ENCODE assay signal across 10 cellular contexts in genomic region chr3:139676634-139677197, GRCh38. TPM values are rescaled to one million over a fixed set of nuclear protein-coding genes. Genes with fewer than 3 reads are reported as not detected.
DNase-seq lines count a peak whose midpoint lies in the region; ATAC-seq, FAIRE-seq and TF ChIP-seq lines count a peak whose summit lies in the region.
"Had no signal": no experiment of that assay in that cellular context is flagged by ENCODE, and none has a peak within 500 bp of the region (broad histone marks: within the 10 kb centered on the region; RNA-seq: fewer than 3 reads in every experiment).

No MANE protein-coding gene starts in this region.

- no peaks in the 10 kb centered on the region for H3K9me3 Mint-ChIP-seq in activated T-cell treated with anti-CD3 and anti-CD28 coated beads, Interleukin-2, amount 50 U/mL, for 72 hours
- H3K9me3 Mint-ChIP-seq in activated CD8-positive, alpha-beta T cell treated with anti-CD3 and anti-CD28 coated beads for 36 hours = no peaks in the 10 kb centered on the region

- no peak for FAIRE-seq in HepG2 (lab: Jason Lieb, UNC)

- H3K4me3 ChIP-seq in HepG2 (replicated peaks in 1 of 3; ENCODE audit: insufficient read depth in 1 of 3, low read depth in 2 of 3, low read length in 3 of 3) (peak overlapping the region; percentile 73 to 84 (median 73)), thoracic aorta (peak overlapping the region; percentile 95)

- BruUV-seq in HepG2 (replicated peaks; lab: Mats Ljungman, UMichigan) = TSS peak; percentile 50

- TF ChIP-seq EP300 in HepG2 (IDR thresholded peaks at IDR 0.05; ENCODE audit: low read depth in 2 of 2, low read length in 2 of 2) = no peak
- TF ChIP-seq EP300 in HepG2 (CRISPR knock-in tag; IDR thresholded peaks at IDR 0.05; ENCODE audit: borderline replicate concordance) = no peak

- DNase-seq in activated T-cell treated with anti-CD3 and anti-CD28 coated beads, Interleukin-2, amount 50 U/mL, for 72 hours = no peak
- DNase-seq in activated T-cell treated with anti-CD3 and anti-CD28 coated beads for 4 hours (no peak), HepG2 (ENCODE audit: low spot score) (no peak), thoracic aorta (ENCODE audit: low spot score) (no peak), posterior cingulate gyrus (no peak)
- DNase-seq in activated CD8-positive, alpha-beta T cell treated with anti-CD3 and anti-CD28 coated beads for 36 hours = no peak
- DNase-seq: BE2C had no signal

- TF ChIP-seq RAD21 in HepG2 (CRISPR knock-in tag; IDR thresholded peaks at IDR 0.05) = no peak

- H3K27me3 ChIP-seq in HepG2 (ENCODE audit: control insufficient read depth in 1 of 2, insufficient read depth in 2 of 2, low read length in 2 of 2) = no peaks in the 10 kb centered on the region
- no peaks in the 10 kb centered on the region for H3K27me3 ChIP-seq in thoracic aorta (replicated peaks; ENCODE audit: insufficient read depth)
- H3K27me3 ChIP-seq: BE2C had no signal

- no peaks in the 10 kb centered on the region for H4K20me1 ChIP-seq in HepG2 (ENCODE audit: insufficient read depth, low read length)

- intact Hi-C loops in activated CD8-positive, alpha-beta T cell treated with anti-CD3 and anti-CD28 coated beads for 36 hours (cut with micrococcal nuclease) = no loop called here
- intact Hi-C loops in HepG2 (cut with micrococcal nuclease; ENCODE audit: unreplicated experiment) (loop anchor here (1.0 kb wide), 1 partner anchor 22 kb away; no protein-coding TSS in a partner anchor), posterior cingulate gyrus (cut with DNase I) (no loop called here)

- in situ Hi-C loops in HepG2 (cut with HindIII; ENCODE audit: extremely low pct_ligation_motif_present, low pct_unique_long_range_greater_than_20kb) = no loop called here

- H3K9ac ChIP-seq in HepG2 (ENCODE audit: insufficient read depth, low read depth, low read length) = peak overlapping the region; percentile 58

- peaks cover 5% of the 10 kb centered on the region for H3K27me3 Mint-ChIP-seq in activated T-cell treated with anti-CD3 and anti-CD28 coated beads, Interleukin-2, amount 50 U/mL, for 72 hours (ENCODE audit: low read depth)
- H3K27me3 Mint-ChIP-seq in activated CD8-positive, alpha-beta T cell treated with anti-CD3 and anti-CD28 coated beads for 36 hours = peaks cover 8% of the 10 kb centered on the region

- TF ChIP-seq POLR2A in HepG2 (IDR thresholded peaks at IDR 0.05; ENCODE audit: insufficient read depth in 1 of 2, low read depth in 2 of 2, low read length in 2 of 2) = no peak

- H3K9me3 ChIP-seq in HepG2 (ENCODE audit: low read length) = no peaks in the 10 kb centered on the region
- H3K9me3 ChIP-seq in thoracic aorta = no peaks in the 10 kb centered on the region
- H3K9me3 ChIP-seq: BE2C had no signal

- peak overlapping the region; percentile 82 to 86 for H3K4me3 Mint-ChIP-seq in activated T-cell treated with anti-CD3 and anti-CD28 coated beads, Interleukin-2, amount 50 U/mL, for 72 hours
- H3K4me3 Mint-ChIP-seq in activated CD8-positive, alpha-beta T cell treated with anti-CD3 and anti-CD28 coated beads for 36 hours = peak overlapping the region; percentile 76

- H3K4me1 Mint-ChIP-seq in activated T-cell treated with anti-CD3 and anti-CD28 coated beads, Interleukin-2, amount 50 U/mL, for 72 hours (ENCODE audit: low read depth) = peaks cover 14% of the 10 kb centered on the region
- peaks cover 7% of the 10 kb centered on the region for H3K4me1 Mint-ChIP-seq in activated CD8-positive, alpha-beta T cell treated with anti-CD3 and anti-CD28 coated beads for 36 hours (ENCODE audit: low read depth)

- 45% methylated on average over 5 of the region's 5 CpGs for WGBS in HepG2 (ENCODE audit: low lambda C conversion rate)

- H3K4me2 ChIP-seq in HepG2 (ENCODE audit: low read depth, low read length) = peak overlapping the region; percentile 96

- H3K4me1 ChIP-seq in HepG2 (ENCODE audit: insufficient read depth, low read length) (peaks cover 9% of the 10 kb centered on the region), thoracic aorta (ENCODE audit: control insufficient read depth in 1 of 2, low read depth in 2 of 2) (peaks cover 5 to 11% of the 10 kb centered on the region in 2 donors)

- H3K79me2 ChIP-seq in HepG2 (ENCODE audit: insufficient read depth, low read length) = no peaks in the 10 kb centered on the region

- ATAC-seq in activated T-cell treated with anti-CD3 and anti-CD28 coated beads, Interleukin-2, amount 50 U/mL, for 72 hours (replicated peaks in 1 of 2) = no peak
- no peak for ATAC-seq in activated CD8-positive, alpha-beta T cell treated with anti-CD3 and anti-CD28 coated beads for 36 hours
- ATAC-seq in HepG2 (no peak), thoracic aorta (ENCODE audit: insufficient number of reproducible peaks, low FRiP score, low read depth) (no peak), HG02852 (IDR thresholded peaks at IDR 0.05; ENCODE audit: unreplicated experiment) (no peak), GM19351 (IDR thresholded peaks at IDR 0.05; ENCODE audit: unreplicated experiment) (no peak)

- CTCF ChIA-PET in activated CD8-positive, alpha-beta T cell treated with anti-CD3 and anti-CD28 coated beads for 36 hours (lab: Charles Lee) = interaction anchor here (1.7 kb wide), 1 partner anchor 69 kb away, joined by 4 read pairs; no protein-coding TSS in a partner anchor
- CTCF ChIA-PET in HepG2 (lab: Yijun Ruan, JAX; ENCODE audit: low intra/inter-chr PET ratio, low total read pairs) = no interaction called here

- POLR2A ChIA-PET in activated CD8-positive, alpha-beta T cell treated with anti-CD3 and anti-CD28 coated beads for 36 hours (lab: Charles Lee) = interaction anchor here (0.8 kb wide), 1 partner anchor 25 kb away, joined by 3 read pairs; no protein-coding TSS in a partner anchor
- POLR2A ChIA-PET in HepG2 (lab: Yijun Ruan, JAX) = interaction anchor here (2.0 kb wide), 1 partner anchor 22 kb away, joined by 23 read pairs; no protein-coding TSS in a partner anchor

- H2AFZ ChIP-seq in HepG2 (ENCODE audit: low read length) = no peak overlapping the region

- TF ChIP-seq CTCF in activated CD8-positive, alpha-beta T cell treated with anti-CD3 and anti-CD28 coated beads for 36 hours (IDR thresholded peaks at IDR 0.05) = no peak
- no peak for TF ChIP-seq CTCF in HepG2 (CRISPR knock-in tag; IDR thresholded peaks at IDR 0.05)
- no peak for TF ChIP-seq CTCF in thoracic aorta (IDR thresholded peaks at IDR 0.05)

- no peak overlapping the region for H3K27ac ChIP-seq in HepG2 (ENCODE audit: extremely low read length, insufficient read depth, low read length)
- H3K27ac ChIP-seq in thoracic aorta = no peak overlapping the region

- H3K36me3 ChIP-seq in HepG2 (replicated peaks in 1 of 2; ENCODE audit: control insufficient read depth in 1 of 2, insufficient read depth in 2 of 2, low read length in 2 of 2) = no peaks in the 10 kb centered on the region
- H3K36me3 ChIP-seq in thoracic aorta = no peaks in the 10 kb centered on the region
- H3K36me3 ChIP-seq: BE2C had no signal

- H3K27ac Mint-ChIP-seq in activated T-cell treated with anti-CD3 and anti-CD28 coated beads, Interleukin-2, amount 50 U/mL, for 72 hours = no peak overlapping the region
- H3K27ac Mint-ChIP-seq in activated CD8-positive, alpha-beta T cell treated with anti-CD3 and anti-CD28 coated beads for 36 hours = no peak overlapping the region

- H3K36me3 Mint-ChIP-seq in activated T-cell treated with anti-CD3 and anti-CD28 coated beads, Interleukin-2, amount 50 U/mL, for 72 hours (ENCODE audit: insufficient read depth in 2 of 2) = no peaks in the 10 kb centered on the region
- no peaks in the 10 kb centered on the region for H3K36me3 Mint-ChIP-seq in activated CD8-positive, alpha-beta T cell treated with anti-CD3 and anti-CD28 coated beads for 36 hours (ENCODE audit: low read depth)

TF ChIP-seq in HepG2, 621 proteins besides CTCF, POLR2A, EP300 and RAD21 (continues in another document):
- peak; percentile 86 for TF ChIP-seq ZNF629 (CRISPR knock-in tag; conservative IDR thresholded peaks at IDR 0.05)

RNA-seq across cellular contexts. Expression of gene NMNAT3, which starts 1.1 kb away (rescaled TPM):
- 1 to 10 TPM; 6.4 to 9.5 TPM for total RNA-seq in activated T-cell treated with anti-CD3 and anti-CD28 coated beads, Interleukin-2, amount 50 U/mL, for 72 hours
- total RNA-seq in activated CD8-positive, alpha-beta T cell treated with anti-CD3 and anti-CD28 coated beads for 36 hours = 1 to 10 TPM; 4.3 to 4.5 TPM
- total RNA-seq in HepG2 (2016; rRNA removed; fragmentation: Illumina TruSeq; extraction: Trizol) (6.1 TPM in 2 replicates), thoracic aorta (10 to 100 TPM in 1 of 2 donors, 1 to 10 TPM in 1; 3.0 to 14.1 TPM)
- 3.7 and 5.4 TPM in 2 replicates for total RNA-seq in HepG2 (2016; cell fraction: cytosol; rRNA removed; fragmentation: Illumina TruSeq; extraction: Trizol; ENCODE audit: low read depth)
- 5.3 and 6.5 TPM in 2 replicates for total RNA-seq in HepG2 (2016; cell fraction: insoluble cytoplasmic fraction; rRNA removed; fragmentation: Illumina TruSeq; extraction: Trizol)
- total RNA-seq in HepG2 (2016; cell fraction: membrane; rRNA removed; fragmentation: Illumina TruSeq; extraction: Trizol) = 6.8 and 7.5 TPM in 2 replicates
- total RNA-seq in HepG2 (2016; cell fraction: nucleus; rRNA removed; fragmentation: Illumina TruSeq; extraction: Trizol) = 8.3 and 8.5 TPM in 2 replicates
- 6.9 and 7.0 TPM in 2 replicates for polyA plus RNA-seq in HepG2 (2011; rRNA removed)
- 5.9 and 8.3 TPM in 2 replicates for polyA plus RNA-seq in HepG2 (2011; cell fraction: cytosol; rRNA removed)
- 6.3 and 7.2 TPM in 2 replicates for polyA plus RNA-seq in HepG2 (2011; cell fraction: nucleus; rRNA removed)
- polyA plus RNA-seq in HepG2 (2012) = 3.3 and 4.1 TPM in 2 replicates
- polyA plus RNA-seq in HepG2 (2016; cell fraction: cytosol; fragmentation: Illumina TruSeq; extraction: Trizol; ENCODE audit: low read depth) = 4.1 and 4.8 TPM in 2 replicates
- 6.2 and 6.9 TPM in 2 replicates for polyA plus RNA-seq in HepG2 (2016; cell fraction: insoluble cytoplasmic fraction; fragmentation: Illumina TruSeq; extraction: Trizol; ENCODE audit: low read depth)
- polyA plus RNA-seq in HepG2 (2016; cell fraction: membrane; fragmentation: Illumina TruSeq; extraction: Trizol; ENCODE audit: low read depth) = 4.8 and 6.5 TPM in 2 replicates
- polyA plus RNA-seq in HepG2 (2016; cell fraction: nucleus; fragmentation: Illumina TruSeq; extraction: Trizol; ENCODE audit: insufficient read depth, low read depth) = 5.8 and 7.8 TPM in 2 replicates
- polyA minus RNA-seq in HepG2 (2011; rRNA and poly(A)+ RNA removed; ENCODE audit: low replicate concordance) = 3.4 and 15.6 TPM in 2 replicates
- polyA minus RNA-seq in HepG2 (2011; cell fraction: cytosol; rRNA and poly(A)+ RNA removed) = 2.8 and 4.8 TPM in 2 replicates
- 12.8 and 14.9 TPM in 2 replicates for polyA minus RNA-seq in HepG2 (2011; cell fraction: nucleus; rRNA and poly(A)+ RNA removed)
- total RNA-seq: LHCN-M2 had no signal
